ENCODE assay signal across 28 cellular contexts in genomic region chr5:168624850-168625357, GRCh38. TPM values are rescaled to one million over a fixed set of nuclear protein-coding genes. Genes with fewer than 3 reads are reported as not detected.
DNase-seq lines count a peak whose midpoint lies in the region; ATAC-seq and TF ChIP-seq lines count a peak whose summit lies in the region.
"Had no signal": no experiment of that assay in that cellular context is flagged by ENCODE, and none has a peak within 500 bp of the region (broad histone marks: within the 10 kb centered on the region; RNA-seq: fewer than 3 reads in every experiment).

No MANE protein-coding gene starts in this region.

- H3K27ac ChIP-seq in smooth muscle cell (ENCODE audit: low read depth): no peak overlapping the region
- H3K27ac ChIP-seq: lower lobe of right lung, psoas muscle, tibial artery had no signal

- H4K20me1 ChIP-seq in smooth muscle cell (ENCODE audit: low read depth): no peaks in the 10 kb centered on the region

- H3K36me3 Mint-ChIP-seq in activated CD8-positive, alpha-beta memory T cell treated with anti-CD3 and anti-CD28 coated beads, Interleukin-2, amount 10 ng/mL, durations not matched to agents 7 days and 5 days: no peaks in the 10 kb centered on the region
- H3K36me3 Mint-ChIP-seq: CD4-positive, alpha-beta memory T cell; natural killer cell had no signal

- no peak for ATAC-seq in activated CD8-positive, alpha-beta memory T cell treated with anti-CD3 and anti-CD28 coated beads, Interleukin-2, amount 10 ng/mL, durations not matched to agents 7 days and 5 days
- no peak for ATAC-seq in GM18858 (IDR thresholded peaks at IDR 0.05; ENCODE audit: unreplicated experiment)
- ATAC-seq: lower lobe of right lung, natural killer cell, psoas muscle had no signal

- 90% methylated on average over 3 of the region's 3 CpGs for WGBS in smooth muscle cell (ENCODE audit: low lambda C conversion rate)

- no peak overlapping the region for H3K4me3 ChIP-seq in NB4 (ENCODE audit: low read depth, low read length)
- no peak overlapping the region for H3K4me3 ChIP-seq in adipocyte (ENCODE audit: low read length)
- H3K4me3 ChIP-seq in foreskin fibroblast (ENCODE audit: low read depth in 1 of 2, low read length in 2 of 2): no peak overlapping the region
- no peak overlapping the region for H3K4me3 ChIP-seq in smooth muscle cell
- H3K4me3 ChIP-seq: lower lobe of right lung, psoas muscle, skin epidermis, tibial artery had no signal

- H3K79me2 ChIP-seq in smooth muscle cell (ENCODE audit: low read depth): no peaks in the 10 kb centered on the region

- H3K27ac Mint-ChIP-seq in activated CD8-positive, alpha-beta memory T cell treated with anti-CD3 and anti-CD28 coated beads, Interleukin-2, amount 10 ng/mL, durations not matched to agents 7 days and 5 days: no peak overlapping the region
- H3K27ac Mint-ChIP-seq: activated T-cell treated with anti-CD3 and anti-CD28 coated beads, Interleukin-2, amount 50 U/mL, for 24 hours; CD4-positive, alpha-beta memory T cell; natural killer cell had no signal

- H3K9ac ChIP-seq in adipocyte (ENCODE audit: low read length) (no peak overlapping the region), smooth muscle cell (ENCODE audit: low read depth) (no peak overlapping the region)
- H3K9ac ChIP-seq: SK-N-SH had no signal

- H3K9me3 ChIP-seq in adipocyte (ENCODE audit: control insufficient read depth, low read length) (no peaks in the 10 kb centered on the region), smooth muscle cell (replicated peaks; ENCODE audit: low read depth) (no peaks in the 10 kb centered on the region)
- H3K9me3 ChIP-seq: lower lobe of right lung, psoas muscle, SK-N-SH, tibial artery had no signal

- no peak overlapping the region for H3K4me3 Mint-ChIP-seq in activated CD8-positive, alpha-beta memory T cell treated with anti-CD3 and anti-CD28 coated beads, Interleukin-2, amount 10 ng/mL, durations not matched to agents 7 days and 5 days
- H3K4me3 Mint-ChIP-seq: activated T-cell treated with anti-CD3 and anti-CD28 coated beads, Interleukin-2, amount 50 U/mL, for 24 hours; CD4-positive, alpha-beta memory T cell; natural killer cell had no signal

- DNase-seq in AML-193 (lab: John Stamatoyannopoulos, UW) (peak; percentile 19 to 32), NB4 (ENCODE audit: low read depth) (peak; percentile 43), adipocyte (ENCODE audit: low read depth) (peak; percentile 71), foreskin fibroblast (peak; percentile 30 to 53), smooth muscle cell (lab: John Stamatoyannopoulos, UW; ENCODE audit: unreplicated experiment) (no peak), OCI-M2 (lab: John Stamatoyannopoulos, UW; ENCODE audit: unreplicated experiment) (no peak)
- DNase-seq in activated CD8-positive, alpha-beta memory T cell treated with anti-CD3 and anti-CD28 coated beads, Interleukin-2, amount 10 ng/mL, durations not matched to agents 7 days and 5 days: no peak
- DNase-seq: activated CD4-positive, alpha-beta T cell treated with anti-CD3 and anti-CD28 coated beads for 4 hours; activated gamma-delta T cell; activated T-cell treated with anti-CD3 and anti-CD28 coated beads, Interleukin-2, amount 50 U/mL, for 24 hours; CD4-positive, alpha-beta memory T cell; glutamatergic neuron; H7; KG1; lower lobe of right lung; natural killer cell; NCI-H187; NCI-H2171 treated with DMSO at 0.1 percent for 48 hours; NCI-H524 treated with DMSO at 0.1 percent for 48 hours; occipital lobe; psoas muscle; RPMI8226; SK-N-SH; stimulated activated CD4-positive, alpha-beta T cell treated with anti-CD3 and anti-CD28 coated beads, Interleukin-2, amount 100 ng/mL, for 24 hours; T-helper 2 cell; tibial artery had no signal

- no peak for TF ChIP-seq POLR2A in NB4 (IDR thresholded peaks at IDR 0.05; ENCODE audit: extremely low read depth, insufficient read length)

- TF ChIP-seq CTCF in NB4 (IDR thresholded peaks at IDR 0.05; ENCODE audit: low read depth, low read length): no peak
- TF ChIP-seq CTCF in foreskin fibroblast (IDR thresholded peaks at IDR 0.05; ENCODE audit: low read depth, low read length): no peak
- no peak for TF ChIP-seq CTCF in smooth muscle cell (IDR thresholded peaks at IDR 0.05; ENCODE audit: borderline replicate concordance, insufficient read depth, poor library complexity, severe bottlenecking)

- H2AFZ ChIP-seq in smooth muscle cell (ENCODE audit: low read depth): no peak overlapping the region

- no peak overlapping the region for H3K4me2 ChIP-seq in smooth muscle cell
- H3K4me2 ChIP-seq: SK-N-SH had no signal

- H3K4me1 Mint-ChIP-seq in activated CD8-positive, alpha-beta memory T cell treated with anti-CD3 and anti-CD28 coated beads, Interleukin-2, amount 10 ng/mL, durations not matched to agents 7 days and 5 days: no peaks in the 10 kb centered on the region
- H3K4me1 Mint-ChIP-seq: CD4-positive, alpha-beta memory T cell; natural killer cell had no signal

- H3F3A ChIP-seq in smooth muscle cell (ENCODE audit: low read depth): no peaks in the 10 kb centered on the region

- H3K27me3 ChIP-seq in adipocyte (replicated peaks; ENCODE audit: control insufficient read depth, insufficient read depth, low read length): no peaks in the 10 kb centered on the region
- no peaks in the 10 kb centered on the region for H3K27me3 ChIP-seq in smooth muscle cell (ENCODE audit: low read depth)

- peaks cover 11% of the 10 kb centered on the region for H3K27me3 Mint-ChIP-seq in activated CD8-positive, alpha-beta memory T cell treated with anti-CD3 and anti-CD28 coated beads, Interleukin-2, amount 10 ng/mL, durations not matched to agents 7 days and 5 days

- CTCF ChIA-PET in activated CD8-positive, alpha-beta memory T cell treated with anti-CD3 and anti-CD28 coated beads, Interleukin-2, amount 10 ng/mL, durations not matched to agents 7 days and 5 days (lab: Charles Lee): no interaction called here

- H3K9me3 Mint-ChIP-seq in activated CD8-positive, alpha-beta memory T cell treated with anti-CD3 and anti-CD28 coated beads, Interleukin-2, amount 10 ng/mL, durations not matched to agents 7 days and 5 days (ENCODE audit: low read depth): no peaks in the 10 kb centered on the region
- H3K9me3 Mint-ChIP-seq: activated T-cell treated with anti-CD3 and anti-CD28 coated beads, Interleukin-2, amount 50 U/mL, for 24 hours; natural killer cell had no signal

- H3K4me1 ChIP-seq in adipocyte (ENCODE audit: control insufficient read depth, insufficient read depth, low read length): peaks cover 41% of the 10 kb centered on the region
- no peaks in the 10 kb centered on the region for H3K4me1 ChIP-seq in smooth muscle cell (ENCODE audit: low read depth)
- H3K4me1 ChIP-seq: lower lobe of right lung, psoas muscle, tibial artery had no signal

- no peaks in the 10 kb centered on the region for H3K36me3 ChIP-seq in adipocyte (ENCODE audit: control insufficient read depth, insufficient read depth, low read length, severe bottlenecking)
- no peaks in the 10 kb centered on the region for H3K36me3 ChIP-seq in smooth muscle cell (ENCODE audit: low read depth)
- H3K36me3 ChIP-seq: lower lobe of right lung, tibial artery had no signal

RNA-seq across cellular contexts. Expression of gene PANK3, which starts 45.7 kb away (rescaled TPM):
- 10 to 100 TPM; 47.9 to 55.7 TPM for total RNA-seq in activated CD8-positive, alpha-beta memory T cell treated with anti-CD3 and anti-CD28 coated beads, Interleukin-2, amount 10 ng/mL, durations not matched to agents 7 days and 5 days
- 52.5 and 70.3 TPM in 2 replicates for total RNA-seq in smooth muscle cell
- 10.7 and 15.8 TPM in 2 replicates for polyA plus RNA-seq in smooth muscle cell

Comparison
In these comparisons a context has a peak if more than half of its experiments do, and no peak if none do; other contexts are left out.
1. DNase-seq: peak in AML-193 (2 of 2), NB4 (single experiment), adipocyte (single experiment) and foreskin fibroblast (2 of 2); none in activated CD8-positive, alpha-beta memory T cell treated with anti-CD3 and anti-CD28 coated beads, Interleukin-2, amount 10 ng/mL, durations not matched to agents 7 days and 5 days (single experiment), smooth muscle cell (single experiment) and OCI-M2 (single experiment).